ENCODE assay signal across 1 cellular context in the genomic region with DNA sequence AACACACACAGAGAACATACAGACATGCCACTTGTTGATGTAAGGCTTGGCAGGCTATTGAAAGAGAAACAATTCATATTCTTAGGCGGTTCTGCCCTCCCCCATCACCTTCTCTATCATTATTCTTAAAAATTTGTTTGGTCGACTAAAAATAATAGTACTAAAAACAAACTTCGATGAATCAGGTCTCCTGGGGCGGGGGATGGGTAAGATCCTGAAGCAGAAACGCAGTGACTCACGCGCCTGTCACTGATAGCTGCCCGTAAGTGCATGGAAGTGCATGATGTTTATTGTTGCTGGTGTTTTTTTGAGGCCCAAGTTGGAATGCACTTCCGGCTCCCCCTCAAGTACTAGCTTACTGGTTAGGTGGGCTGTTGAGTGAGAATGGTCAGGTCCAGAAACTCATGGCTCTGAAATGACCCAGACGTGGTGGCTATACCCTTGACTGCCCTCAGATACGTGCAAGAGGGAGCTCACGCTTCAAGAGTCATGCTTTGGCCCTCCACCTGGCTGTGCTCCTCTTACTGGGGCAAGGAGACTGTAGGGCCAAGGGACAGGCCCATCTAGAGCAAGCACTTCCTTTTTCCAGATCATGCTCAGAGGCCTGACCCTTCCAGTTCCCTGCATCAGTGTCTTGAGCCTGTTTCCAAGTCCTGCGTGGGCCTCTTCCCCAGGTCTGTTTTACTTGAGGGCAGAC.
TF ChIP-seq lines count a peak whose summit lies in the region.

No MANE protein-coding gene starts in this region.

TF ChIP-seq in SK-N-SH, 30 proteins besides CTCF, POLR2A, EP300 and RAD21 (continued from another document):
- TF ChIP-seq USF2 (IDR thresholded peaks at IDR 0.05; ENCODE audit: borderline replicate concordance, low read depth, low read length) (no peak), SIN3A (IDR thresholded peaks at IDR 0.05; ENCODE audit: borderline replicate concordance, low read depth, low read length) (peak; percentile 33; the same call in 1 of the 2 replicates), FOSL2 (IDR thresholded peaks at IDR 0.05; ENCODE audit: borderline replicate concordance, low read depth) (peak; percentile 78), MEF2A (IDR thresholded peaks at IDR 0.05; ENCODE audit: borderline replicate concordance, low read depth) (peak; percentile 70; the same call in 1 of the 2 replicates), TCF12 (IDR thresholded peaks at IDR 0.05) (peak; percentile 67), POLR2AphosphoS5 (IDR thresholded peaks at IDR 0.05; ENCODE audit: low read depth, low read length) (no peak; the same call in 1 of the 2 replicates), GABPA (IDR thresholded peaks at IDR 0.05; ENCODE audit: low read depth) (no peak), MAX (IDR thresholded peaks at IDR 0.05; ENCODE audit: low read depth) (no peak; the same call in 1 of the 2 replicates), TAF1 (IDR thresholded peaks at IDR 0.05; ENCODE audit: borderline replicate concordance, low read depth, low read length) (no peak), NRF1 (IDR thresholded peaks at IDR 0.05; ENCODE audit: low read depth, low read length) (no peak)
- TF ChIP-seq, protein P1, sequence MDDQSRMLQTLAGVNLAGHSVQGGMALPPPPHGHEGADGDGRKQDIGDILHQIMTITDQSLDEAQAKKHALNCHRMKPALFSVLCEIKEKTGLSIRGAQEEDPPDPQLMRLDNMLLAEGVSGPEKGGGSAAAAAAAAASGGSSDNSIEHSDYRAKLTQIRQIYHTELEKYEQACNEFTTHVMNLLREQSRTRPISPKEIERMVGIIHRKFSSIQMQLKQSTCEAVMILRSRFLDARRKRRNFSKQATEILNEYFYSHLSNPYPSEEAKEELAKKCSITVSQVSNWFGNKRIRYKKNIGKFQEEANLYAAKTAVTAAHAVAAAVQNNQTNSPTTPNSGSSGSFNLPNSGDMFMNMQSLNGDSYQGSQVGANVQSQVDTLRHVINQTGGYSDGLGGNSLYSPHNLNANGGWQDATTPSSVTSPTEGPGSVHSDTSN (IDR thresholded peaks at IDR 0.05) = peak; percentile 60
- TF ChIP-seq, protein P2, sequence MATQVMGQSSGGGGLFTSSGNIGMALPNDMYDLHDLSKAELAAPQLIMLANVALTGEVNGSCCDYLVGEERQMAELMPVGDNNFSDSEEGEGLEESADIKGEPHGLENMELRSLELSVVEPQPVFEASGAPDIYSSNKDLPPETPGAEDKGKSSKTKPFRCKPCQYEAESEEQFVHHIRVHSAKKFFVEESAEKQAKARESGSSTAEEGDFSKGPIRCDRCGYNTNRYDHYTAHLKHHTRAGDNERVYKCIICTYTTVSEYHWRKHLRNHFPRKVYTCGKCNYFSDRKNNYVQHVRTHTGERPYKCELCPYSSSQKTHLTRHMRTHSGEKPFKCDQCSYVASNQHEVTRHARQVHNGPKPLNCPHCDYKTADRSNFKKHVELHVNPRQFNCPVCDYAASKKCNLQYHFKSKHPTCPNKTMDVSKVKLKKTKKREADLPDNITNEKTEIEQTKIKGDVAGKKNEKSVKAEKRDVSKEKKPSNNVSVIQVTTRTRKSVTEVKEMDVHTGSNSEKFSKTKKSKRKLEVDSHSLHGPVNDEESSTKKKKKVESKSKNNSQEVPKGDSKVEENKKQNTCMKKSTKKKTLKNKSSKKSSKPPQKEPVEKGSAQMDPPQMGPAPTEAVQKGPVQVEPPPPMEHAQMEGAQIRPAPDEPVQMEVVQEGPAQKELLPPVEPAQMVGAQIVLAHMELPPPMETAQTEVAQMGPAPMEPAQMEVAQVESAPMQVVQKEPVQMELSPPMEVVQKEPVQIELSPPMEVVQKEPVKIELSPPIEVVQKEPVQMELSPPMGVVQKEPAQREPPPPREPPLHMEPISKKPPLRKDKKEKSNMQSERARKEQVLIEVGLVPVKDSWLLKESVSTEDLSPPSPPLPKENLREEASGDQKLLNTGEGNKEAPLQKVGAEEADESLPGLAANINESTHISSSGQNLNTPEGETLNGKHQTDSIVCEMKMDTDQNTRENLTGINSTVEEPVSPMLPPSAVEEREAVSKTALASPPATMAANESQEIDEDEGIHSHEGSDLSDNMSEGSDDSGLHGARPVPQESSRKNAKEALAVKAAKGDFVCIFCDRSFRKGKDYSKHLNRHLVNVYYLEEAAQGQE (IDR thresholded peaks at IDR 0.05; ENCODE audit: low read depth, low read length) = no peak
TF ChIP-seq in SK-N-SH: peak in this region for 7.
